30 cellular contexts compared by ENCODE assay signal in the genomic region with DNA sequence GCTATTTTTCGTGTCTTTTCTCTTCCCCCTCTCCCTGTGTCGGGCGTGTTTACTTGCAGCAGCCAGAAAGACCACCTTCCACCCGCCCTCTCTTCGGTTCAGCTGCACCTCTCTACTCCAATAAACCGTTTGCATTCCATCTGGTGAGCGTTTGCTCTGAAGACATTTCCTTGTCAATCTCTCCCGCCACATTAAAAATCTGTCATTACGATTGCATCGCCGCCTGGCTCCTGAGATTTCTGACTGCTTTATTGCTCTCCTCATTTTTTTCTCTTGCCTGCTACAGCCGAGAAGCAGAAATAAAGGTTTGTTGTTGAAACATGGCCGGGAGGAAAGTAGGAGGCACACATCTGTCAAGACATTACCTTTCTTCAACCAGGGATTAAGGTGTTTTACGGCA.
DNase-seq lines count a peak whose midpoint lies in the region; ATAC-seq, FAIRE-seq and TF ChIP-seq lines count a peak whose summit lies in the region.
"Had no signal": no experiment of that assay in that cellular context is flagged by ENCODE, and none has a peak within 500 bp of the region (broad histone marks: within the 10 kb centered on the region; RNA-seq: fewer than 3 reads in every experiment).

No MANE protein-coding gene starts in this region.

- no peak for TF ChIP-seq CTCF in gastroesophageal sphincter (IDR thresholded peaks at IDR 0.05)

- H3K9me3 Mint-ChIP-seq in activated naive CD4-positive, alpha-beta T cell treated with anti-CD3 and anti-CD28 coated beads, Interleukin-2, amount 50 U/mL, for 24 hours, result peaks cover 6% of the 10 kb centered on the region
- H3K9me3 Mint-ChIP-seq in activated naive CD8-positive, alpha-beta T cell treated with anti-CD3 and anti-CD28 coated beads, Interleukin-2, amount 10 ng/mL, durations not matched to agents 7 days and 5 days, result no peaks in the 10 kb centered on the region
- H3K9me3 Mint-ChIP-seq in stimulated activated effector memory CD8-positive, alpha-beta T cell treated with anti-CD3 and anti-CD28 coated beads, Interleukin-12 subunit alpha, Interleukin-12 subunit beta, amount 100 ng/mL, for 72 hours, result no peaks in the 10 kb centered on the region
- H3K9me3 Mint-ChIP-seq: endodermal cell; neural crest cell; T-helper 2 cell treated with Interferon-gamma antibody and Interleukin-4, amounts not matched to agents 5 μg/mL and 100 μg/mL, for 36 hours; type B pancreatic cell had no signal

- no peaks in the 10 kb centered on the region for H3K27me3 Mint-ChIP-seq in activated naive CD4-positive, alpha-beta T cell treated with anti-CD3 and anti-CD28 coated beads, Interleukin-2, amount 50 U/mL, for 24 hours
- no peaks in the 10 kb centered on the region for H3K27me3 Mint-ChIP-seq in activated naive CD8-positive, alpha-beta T cell treated with anti-CD3 and anti-CD28 coated beads, Interleukin-2, amount 10 ng/mL, durations not matched to agents 7 days and 5 days
- H3K27me3 Mint-ChIP-seq: memory B cell had no signal

- H3K4me3 ChIP-seq in gastroesophageal sphincter, result no peak overlapping the region
- no peak overlapping the region for H3K4me3 ChIP-seq in small intestine (ENCODE audit: low read depth in 1 of 2, low read length in 2 of 2)
- H3K4me3 ChIP-seq: body of pancreas, right atrium auricular region, spleen had no signal

- peaks cover 12% of the 10 kb centered on the region for H3K36me3 Mint-ChIP-seq in activated naive CD4-positive, alpha-beta T cell treated with anti-CD3 and anti-CD28 coated beads, Interleukin-2, amount 50 U/mL, for 24 hours
- H3K36me3 Mint-ChIP-seq in activated naive CD8-positive, alpha-beta T cell treated with anti-CD3 and anti-CD28 coated beads, Interleukin-2, amount 10 ng/mL, durations not matched to agents 7 days and 5 days, result peaks cover 3% of the 10 kb centered on the region
- peaks cover 3% of the 10 kb centered on the region for H3K36me3 Mint-ChIP-seq in stimulated activated effector memory CD8-positive, alpha-beta T cell treated with anti-CD3 and anti-CD28 coated beads, Interleukin-12 subunit alpha, Interleukin-12 subunit beta, amount 100 ng/mL, for 72 hours
- H3K36me3 Mint-ChIP-seq: memory B cell, type B pancreatic cell had no signal

- POLR2A ChIA-PET in activated naive CD8-positive, alpha-beta T cell treated with anti-CD3 and anti-CD28 coated beads, Interleukin-2, amount 10 ng/mL, durations not matched to agents 7 days and 5 days (lab: Charles Lee), result no interaction called here

- no peak for ATAC-seq in activated naive CD8-positive, alpha-beta T cell treated with anti-CD3 and anti-CD28 coated beads, Interleukin-2, amount 10 ng/mL, durations not matched to agents 7 days and 5 days (ENCODE audit: low read depth)
- ATAC-seq in stimulated activated effector memory CD8-positive, alpha-beta T cell treated with anti-CD3 and anti-CD28 coated beads, Interleukin-12 subunit alpha, Interleukin-12 subunit beta, amount 100 ng/mL, for 72 hours, result no peak
- ATAC-seq in gastroesophageal sphincter, result no peak
- ATAC-seq in HG03457 (IDR thresholded peaks at IDR 0.05; ENCODE audit: unreplicated experiment), result no peak
- ATAC-seq: body of pancreas, left lobe of liver, PC-3, SK-N-SH treated with all-trans-retinoic acid at 6 μM for 48 hours had no signal

- FAIRE-seq in small intestine (lab: Jason Lieb, UNC), result no peak
- FAIRE-seq: GM12892, H54 had no signal

- H3K4me3 Mint-ChIP-seq in activated naive CD4-positive, alpha-beta T cell treated with anti-CD3 and anti-CD28 coated beads, Interleukin-2, amount 50 U/mL, for 24 hours, result peak overlapping the region; percentile 66
- peak overlapping the region; percentile 70 for H3K4me3 Mint-ChIP-seq in activated naive CD8-positive, alpha-beta T cell treated with anti-CD3 and anti-CD28 coated beads, Interleukin-2, amount 10 ng/mL, durations not matched to agents 7 days and 5 days
- no peak overlapping the region for H3K4me3 Mint-ChIP-seq in stimulated activated effector memory CD8-positive, alpha-beta T cell treated with anti-CD3 and anti-CD28 coated beads, Interleukin-12 subunit alpha, Interleukin-12 subunit beta, amount 100 ng/mL, for 72 hours
- H3K4me3 Mint-ChIP-seq: endodermal cell; memory B cell; neural crest cell; T-helper 2 cell treated with Interferon-gamma antibody and Interleukin-4, amounts not matched to agents 5 μg/mL and 100 μg/mL, for 36 hours; type B pancreatic cell had no signal

- peaks cover 79% of the 10 kb centered on the region for H3K4me1 Mint-ChIP-seq in activated naive CD4-positive, alpha-beta T cell treated with anti-CD3 and anti-CD28 coated beads, Interleukin-2, amount 50 U/mL, for 24 hours
- H3K4me1 Mint-ChIP-seq in activated naive CD8-positive, alpha-beta T cell treated with anti-CD3 and anti-CD28 coated beads, Interleukin-2, amount 10 ng/mL, durations not matched to agents 7 days and 5 days, result peaks cover 32% of the 10 kb centered on the region
- peaks cover 17% of the 10 kb centered on the region for H3K4me1 Mint-ChIP-seq in stimulated activated effector memory CD8-positive, alpha-beta T cell treated with anti-CD3 and anti-CD28 coated beads, Interleukin-12 subunit alpha, Interleukin-12 subunit beta, amount 100 ng/mL, for 72 hours
- H3K4me1 Mint-ChIP-seq: endodermal cell, memory B cell, neural crest cell had no signal

- H3K27ac ChIP-seq in gastroesophageal sphincter (no peak overlapping the region), small intestine (ENCODE audit: low read depth in 1 of 2, low read length in 1 of 2) (no peak overlapping the region)
- H3K27ac ChIP-seq: body of pancreas, HL-60, right atrium auricular region, spleen had no signal

- DNase-seq in activated naive CD4-positive, alpha-beta T cell treated with Interleukin-2 at 50 U/mL for 16 hours, result no peak
- DNase-seq in NCI-H2171 treated with DMSO at 0.1 percent for 48 hours (lab: John Stamatoyannopoulos, UW) (peak; percentile 78), small intestine (no peak)
- no peak for DNase-seq in activated naive CD8-positive, alpha-beta T cell treated with anti-CD3 and anti-CD28 coated beads, Interleukin-2, amount 10 ng/mL, durations not matched to agents 7 days and 5 days
- no peak for DNase-seq in stimulated activated effector memory CD8-positive, alpha-beta T cell treated with anti-CD3 and anti-CD28 coated beads, Interleukin-12 subunit alpha, Interleukin-12 subunit beta, amount 100 ng/mL, for 72 hours (ENCODE audit: low spot score in 2 of 2)
- DNase-seq: activated CD4-positive, alpha-beta T cell treated with anti-CD3 and anti-CD28 coated beads for 1 hour; BE2C; body of pancreas; COR-L47; dermis blood vessel endothelial cell; glutamatergic neuron; KBM-7; NCI-H1105; NCI-H187; PC-3; spleen had no signal

- no peak for TF ChIP-seq EP300 in gastroesophageal sphincter (IDR thresholded peaks at IDR 0.05)

- WGBS in gastroesophageal sphincter (ENCODE audit: low coverage in 1 of 2), 2 donors, result 27 to 54% methylated on average over 8 to 14 of the region's 14 CpGs
- WGBS in small intestine, 3 donors, result 51 to 57% (median 51%) methylated on average over 14 of the region's 14 CpGs

- peaks cover 51% of the 10 kb centered on the region for H3K27me3 ChIP-seq in gastroesophageal sphincter
- H3K27me3 ChIP-seq in small intestine (ENCODE audit: control insufficient read depth in 2 of 2, insufficient read depth in 2 of 2, low read length in 2 of 2), result no peaks in the 10 kb centered on the region
- H3K27me3 ChIP-seq: BE2C, body of pancreas, right atrium auricular region had no signal

- H3K4me1 ChIP-seq in gastroesophageal sphincter (no peaks in the 10 kb centered on the region), small intestine (ENCODE audit: control insufficient read depth in 2 of 2, insufficient read depth in 1 of 2, low read depth in 1 of 2, low read length in 1 of 2) (no peaks in the 10 kb centered on the region)
- H3K4me1 ChIP-seq: BE2C, body of pancreas, right atrium auricular region, spleen had no signal

- no peak for TF ChIP-seq POLR2A in gastroesophageal sphincter (IDR thresholded peaks at IDR 0.05)

- no peaks in the 10 kb centered on the region for H3K9me3 ChIP-seq in gastroesophageal sphincter
- H3K9me3 ChIP-seq in small intestine (ENCODE audit: control insufficient read depth, low read depth), result no peaks in the 10 kb centered on the region
- H3K9me3 ChIP-seq: BE2C, body of pancreas, right atrium auricular region, spleen had no signal

- no peaks in the 10 kb centered on the region for H3K36me3 ChIP-seq in gastroesophageal sphincter
- no peaks in the 10 kb centered on the region for H3K36me3 ChIP-seq in small intestine (ENCODE audit: control insufficient read depth in 2 of 2, insufficient read depth in 2 of 2, low read length in 2 of 2)
- H3K36me3 ChIP-seq: BE2C, right atrium auricular region, spleen had no signal

- H3K27ac Mint-ChIP-seq in activated naive CD4-positive, alpha-beta T cell treated with anti-CD3 and anti-CD28 coated beads, Interleukin-2, amount 50 U/mL, for 24 hours, result peak overlapping the region; percentile 95
- H3K27ac Mint-ChIP-seq in activated naive CD8-positive, alpha-beta T cell treated with anti-CD3 and anti-CD28 coated beads, Interleukin-2, amount 10 ng/mL, durations not matched to agents 7 days and 5 days, result peak overlapping the region; percentile 90
- peak overlapping the region; percentile 6 for H3K27ac Mint-ChIP-seq in stimulated activated effector memory CD8-positive, alpha-beta T cell treated with anti-CD3 and anti-CD28 coated beads, Interleukin-12 subunit alpha, Interleukin-12 subunit beta, amount 100 ng/mL, for 72 hours
- H3K27ac Mint-ChIP-seq: endodermal cell; memory B cell; T-helper 2 cell treated with Interferon-gamma antibody and Interleukin-4, amounts not matched to agents 5 μg/mL and 100 μg/mL, for 36 hours; type B pancreatic cell had no signal

Comparison
In these comparisons a context has a peak if more than half of its experiments do, and no peak if none do; other contexts are left out.
1. H3K27ac Mint-ChIP-seq: peak in every context shown above with its lines; median percentile 95 in activated naive CD4-positive, alpha-beta T cell treated with anti-CD3 and anti-CD28 coated beads, Interleukin-2, amount 50 U/mL, for 24 hours; 90 in activated naive CD8-positive, alpha-beta T cell treated with anti-CD3 and anti-CD28 coated beads, Interleukin-2, amount 10 ng/mL, durations not matched to agents 7 days and 5 days; 6 in stimulated activated effector memory CD8-positive, alpha-beta T cell treated with anti-CD3 and anti-CD28 coated beads, Interleukin-12 subunit alpha, Interleukin-12 subunit beta, amount 100 ng/mL, for 72 hours.